Comparison of ENCODE assay signal across 26 cellular contexts in the genomic region with DNA sequence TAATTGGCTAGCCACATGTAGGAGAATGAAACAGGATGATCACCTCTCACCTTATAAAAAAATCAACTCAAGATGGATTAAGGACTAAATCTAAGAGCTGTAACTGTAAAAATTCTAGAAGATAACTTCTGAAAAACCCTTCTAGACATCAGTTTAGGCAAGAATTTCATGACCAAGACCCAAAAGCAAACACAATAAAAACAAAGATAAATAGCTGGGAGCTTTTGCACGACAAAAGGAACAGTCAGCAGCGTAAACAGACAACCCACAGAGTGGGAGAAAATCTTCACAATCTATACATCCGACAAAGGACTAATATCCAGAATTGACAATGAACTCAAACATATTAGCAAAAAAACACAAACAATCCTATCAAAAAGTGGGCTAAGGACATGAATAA.
"Had no signal": no experiment of that assay in that cellular context is flagged by ENCODE, and none has a peak within 500 bp of the region (broad histone marks: within the 10 kb centered on the region; RNA-seq: fewer than 3 reads in every experiment).

No MANE protein-coding gene starts in this region.

- ATAC-seq: effector memory CD8-positive, alpha-beta T cell; esophagus mucosa; foreskin keratinocyte; gastrocnemius medialis; gastroesophageal sphincter; heart left ventricle; heart right ventricle had no signal

- H3K4me3 Mint-ChIP-seq: dendritic cell treated with granulocyte-macrophage colony-stimulating factor and Interleukin-4, amounts not matched to agents 40 ng/mL and 50 ng/mL, for 4 days; effector memory CD8-positive, alpha-beta T cell; endodermal cell had no signal

- H3K27me3 ChIP-seq: colonic mucosa, dorsolateral prefrontal cortex, esophagus muscularis mucosa, esophagus squamous epithelium, foreskin keratinocyte, gastrocnemius medialis, gastroesophageal sphincter, heart left ventricle, heart right ventricle, hepatocyte had no signal

- H3K4me1 Mint-ChIP-seq: endodermal cell had no signal

- H3K79me2 ChIP-seq: hepatocyte had no signal

- H3K27me3 Mint-ChIP-seq: dendritic cell treated with granulocyte-macrophage colony-stimulating factor and Interleukin-4, amounts not matched to agents 40 ng/mL and 50 ng/mL, for 4 days; effector memory CD8-positive, alpha-beta T cell had no signal

- H3K36me3 ChIP-seq: colonic mucosa, esophagus muscularis mucosa, esophagus squamous epithelium, gastrocnemius medialis, gastroesophageal sphincter, heart left ventricle, heart right ventricle had no signal

- H2AFZ ChIP-seq: hepatocyte had no signal

- H3K4me3 ChIP-seq: colonic mucosa, coronary artery, dorsolateral prefrontal cortex, esophagus muscularis mucosa, esophagus squamous epithelium, gastrocnemius medialis, gastroesophageal sphincter, heart left ventricle, heart right ventricle, hepatocyte had no signal

- H3K27ac ChIP-seq: colonic mucosa, coronary artery, dorsolateral prefrontal cortex, epithelial cell of prostate, esophagus muscularis mucosa, esophagus squamous epithelium, foreskin keratinocyte, gastrocnemius medialis, gastroesophageal sphincter, heart left ventricle, heart right ventricle, hepatocyte had no signal

- H3K27ac Mint-ChIP-seq: dendritic cell treated with granulocyte-macrophage colony-stimulating factor and Interleukin-4, amounts not matched to agents 40 ng/mL and 50 ng/mL, for 4 days; effector memory CD8-positive, alpha-beta T cell; endodermal cell had no signal

- H3K4me1 ChIP-seq: colonic mucosa, esophagus muscularis mucosa, esophagus squamous epithelium, foreskin keratinocyte, gastrocnemius medialis, gastroesophageal sphincter, heart left ventricle, heart right ventricle had no signal

- H3K9me3 ChIP-seq: colonic mucosa, esophagus squamous epithelium, gastrocnemius medialis had no signal

- H3K9me3 Mint-ChIP-seq: dendritic cell treated with granulocyte-macrophage colony-stimulating factor and Interleukin-4, amounts not matched to agents 40 ng/mL and 50 ng/mL, for 4 days; effector memory CD8-positive, alpha-beta T cell had no signal

- DNase-seq: colonic mucosa; cortex of kidney; dermis blood vessel endothelial cell; dorsolateral prefrontal cortex; effector CD4-positive, alpha-beta T cell; effector CD8-positive, alpha-beta T cell; effector memory CD4-positive, alpha-beta T cell; effector memory CD8-positive, alpha-beta T cell; endodermal cell; erythroblast; esophagus squamous epithelium; foreskin fibroblast; foreskin keratinocyte; foreskin melanocyte; gastrocnemius medialis; glutamatergic neuron; head of caudate nucleus; heart left ventricle; heart right ventricle had no signal

- H3K4me2 ChIP-seq: hepatocyte had no signal
